13 cellular contexts compared by ENCODE assay signal in the genomic region with DNA sequence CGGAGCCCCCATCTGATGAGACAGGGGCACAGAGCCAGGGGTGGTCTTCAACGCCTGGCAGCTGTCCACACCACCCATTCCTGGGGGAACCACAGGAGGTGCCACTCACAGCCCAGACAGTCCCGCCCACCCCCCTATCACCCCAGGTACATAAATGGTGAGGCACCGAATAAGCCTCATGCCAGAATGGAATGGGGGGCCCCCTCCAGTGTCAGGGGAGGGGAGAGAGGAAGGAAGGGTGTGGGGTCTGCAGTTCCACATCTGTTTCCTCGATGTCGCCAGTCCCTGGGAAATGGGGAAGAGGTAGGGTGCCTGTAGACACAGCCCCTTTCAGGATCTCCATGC. TPM values are rescaled to one million over a fixed set of nuclear protein-coding genes. Genes with fewer than 3 reads are reported as not detected.
DNase-seq lines count a peak whose midpoint lies in the region; ATAC-seq, FAIRE-seq and TF ChIP-seq lines count a peak whose summit lies in the region.
"Had no signal": no experiment of that assay in that cellular context is flagged by ENCODE, and none has a peak within 500 bp of the region (broad histone marks: within the 10 kb centered on the region; RNA-seq: fewer than 3 reads in every experiment).

No MANE protein-coding gene starts in this region.

- H3F3A ChIP-seq in PC-3 (ENCODE audit: low read length, unreplicated experiment): no peaks in the 10 kb centered on the region

- no peaks in the 10 kb centered on the region for H3K9me3 ChIP-seq in DND-41 (ENCODE audit: insufficient read depth, low read length, severe bottlenecking)
- no peaks in the 10 kb centered on the region for H3K9me3 ChIP-seq in PC-3 (ENCODE audit: low read length)
- no peaks in the 10 kb centered on the region for H3K9me3 ChIP-seq in pancreas
- H3K9me3 ChIP-seq in adrenal gland (replicated peaks in 1 of 3): no peaks in the 10 kb centered on the region
- H3K9me3 ChIP-seq: MG63 had no signal

- peaks cover 74% of the 10 kb centered on the region for H3K4me1 ChIP-seq in DND-41 (ENCODE audit: insufficient read depth, low read length)
- peaks cover 18% of the 10 kb centered on the region for H3K4me1 ChIP-seq in PC-3 (ENCODE audit: insufficient read depth, low read length)
- peaks cover 0 to 8% (median 8%) of the 10 kb centered on the region in 3 donors for H3K4me1 ChIP-seq in pancreas
- H3K4me1 ChIP-seq in adrenal gland (replicated peaks in 1 of 2): peaks cover 12 to 46% of the 10 kb centered on the region in 2 donors

- no peak overlapping the region for H2AFZ ChIP-seq in DND-41 (ENCODE audit: low read depth, low read length)
- H2AFZ ChIP-seq in PC-3 (ENCODE audit: low read length): no peak overlapping the region
- H2AFZ ChIP-seq: GM23248 had no signal

- H3K36me3 ChIP-seq in DND-41 (ENCODE audit: insufficient read depth, low read length): peaks cover 17% of the 10 kb centered on the region
- peaks cover 15% of the 10 kb centered on the region; the same call in 1 of the 2 replicates for H3K36me3 ChIP-seq in PC-3 (ENCODE audit: low read depth, low read length)
- peaks cover 0 to 8% (median 0%) of the 10 kb centered on the region in 3 donors for H3K36me3 ChIP-seq in pancreas
- no peaks in the 10 kb centered on the region for H3K36me3 ChIP-seq in adrenal gland (replicated peaks in 1 of 2)
- H3K36me3 ChIP-seq: MG63 had no signal

- no peak for TF ChIP-seq POLR2A in adrenal gland (IDR thresholded peaks at IDR 0.05)

- ATAC-seq in DND-41 (ENCODE audit: insufficient read depth, low read depth) (no peak), PC-3 (no peak), pancreas (no peak), HG02840 (IDR thresholded peaks at IDR 0.05; ENCODE audit: low FRiP score, unreplicated experiment) (no peak)

- WGBS in pancreas, 2 donors: 75 to 82% methylated on average over 6 of the region's 6 CpGs
- WGBS in adrenal gland, 4 donors: 60 to 82% (median 70%) methylated on average over 2 to 6 of the region's 6 CpGs

- TF ChIP-seq CTCF in DND-41 (IDR thresholded peaks at IDR 0.05; ENCODE audit: borderline replicate concordance, extremely low read depth, low read length, poor library complexity, severe bottlenecking) (no peak), PC-3 (conservative IDR thresholded peaks at IDR 0.05; ENCODE audit: low read depth, low read length) (no peak), epithelial cell of proximal tubule (conservative IDR thresholded peaks at IDR 0.05; ENCODE audit: low read depth, low read length) (no peak), pancreas (IDR thresholded peaks at IDR 0.05) (no peak), adrenal gland (IDR thresholded peaks at IDR 0.05) (no peak)

- H3K9me2 ChIP-seq in PC-3 (replicated peaks; ENCODE audit: low read length): no peaks in the 10 kb centered on the region

- no TSS peak for BruUV-seq in PC-3 (replicated peaks; lab: Mats Ljungman, UMichigan)

- no peaks in the 10 kb centered on the region for H3K27me3 ChIP-seq in DND-41 (ENCODE audit: insufficient read depth, low read length, poor library complexity)
- H3K27me3 ChIP-seq in PC-3 (ENCODE audit: low read length): no peaks in the 10 kb centered on the region
- no peaks in the 10 kb centered on the region for H3K27me3 ChIP-seq in pancreas
- peaks cover 7% of the 10 kb centered on the region for H3K27me3 ChIP-seq in adrenal gland
- H3K27me3 ChIP-seq: MG63 had no signal

- H3K79me2 ChIP-seq in DND-41 (ENCODE audit: insufficient read depth, low read length) (peaks cover 9% of the 10 kb centered on the region), PC-3 (ENCODE audit: low read length) (peaks cover 23% of the 10 kb centered on the region)

- H3K4me2 ChIP-seq in DND-41 (ENCODE audit: insufficient read depth, low read length) (peak overlapping the region; percentile 94), PC-3 (ENCODE audit: low read length) (peak overlapping the region; percentile 99)

- intact Hi-C loops in PC-3 (cut with micrococcal nuclease): no loop called here
- intact Hi-C loops in pancreas (cut with DNase I): no loop called here
- intact Hi-C loops in adrenal gland (cut with DNase I): loop anchor here in 1 of 2 donors (5.0 kb wide), 1 partner anchor 45 kb away; no protein-coding TSS in a partner anchor

- H3K4me3 ChIP-seq in DND-41 (ENCODE audit: low read depth in 1 of 2, low read length in 2 of 2): 0 out of 4 replicates have a peak overlapping the region, but pooled peaks of 1 of the 2 experiments have one; percentile 71
- H3K4me3 ChIP-seq in PC-3 (ENCODE audit: low read length): peak overlapping the region; percentile 95
- H3K4me3 ChIP-seq in epithelial cell of proximal tubule (ENCODE audit: low read depth, low read length): peak overlapping the region; percentile 83
- H3K4me3 ChIP-seq in pancreas: peak overlapping the region in 2 of 4 donors; percentile 64 to 81
- H3K4me3 ChIP-seq in adrenal gland: no peak overlapping the region
- H3K4me3 ChIP-seq: GM23248, MG63 had no signal

- H3K27ac ChIP-seq in DND-41 (ENCODE audit: low read length): peak overlapping the region; percentile 60
- H3K27ac ChIP-seq in PC-3 (ENCODE audit: low read length): 0 out of 2 replicates have a peak overlapping the region, but pooled peaks have one; percentile 79
- peak overlapping the region; percentile 46 to 77 (median 74) for H3K27ac ChIP-seq in pancreas
- H3K27ac ChIP-seq in adrenal gland: peak overlapping the region in 2 of 5 donors; percentile 73 to 91
- H3K27ac ChIP-seq: GM23248 had no signal

- no peaks in the 10 kb centered on the region for H4K20me1 ChIP-seq in DND-41 (ENCODE audit: insufficient read depth, low read length)
- no peaks in the 10 kb centered on the region for H4K20me1 ChIP-seq in PC-3 (ENCODE audit: low read length)

- DNase-seq in DND-41: no peak
- DNase-seq in PC-3: no peak
- no peak for DNase-seq in epithelial cell of proximal tubule (ENCODE audit: low read depth)
- no peak for DNase-seq in pancreas
- no peak for DNase-seq in adrenal gland
- DNase-seq in amniotic stem cell (lab: John Stamatoyannopoulos, UW): no peak
- DNase-seq in NCI-H1436 treated with DMSO at 0.1 percent for 48 hours (lab: John Stamatoyannopoulos, UW): no peak
- DNase-seq: GM23248, MG63 had no signal

- POLR2A ChIA-PET in PC-3 (lab: Charles Lee; ENCODE audit: unreplicated experiment): no interaction called here

- CTCF ChIA-PET in PC-3 (lab: Charles Lee): no interaction called here

- no peak for FAIRE-seq in pancreas (lab: Jason Lieb, UNC)
- FAIRE-seq: G401.6 had no signal

- H3K9ac ChIP-seq in DND-41 (ENCODE audit: low read depth, low read length) (peak overlapping the region; percentile 70; the same call in 1 of the 2 replicates), PC-3 (ENCODE audit: low read length) (peak overlapping the region; percentile 83)
- H3K9ac ChIP-seq: GM23248 had no signal

RNA-seq across cellular contexts. Expression of a gene that starts 1.7 kb away (rescaled TPM):
- 97.3 and 138 TPM in 2 replicates for total RNA-seq in PC-3 (2014; rRNA removed)
- 38.4 and 52.1 TPM in 2 replicates for total RNA-seq in epithelial cell of proximal tubule
- total RNA-seq in pancreas: 10 to 100 TPM; 15.6 to 49.9 (median 21.7) TPM
- 10 to 100 TPM; 39.5 to 61.2 TPM for polyA plus RNA-seq in pancreas
- 10 to 100 TPM in 7 of 8 donors, 1 to 10 TPM in 1; 6.0 to 38.9 (median 19.1) TPM for total RNA-seq in adrenal gland
- polyA plus RNA-seq in adrenal gland: 10 to 100 TPM in 2 of 3 donors, 1 to 10 TPM in 1; 2.5 to 79.0 (median 40.3) TPM
- total RNA-seq: GM23248 had no signal
- polyA plus RNA-seq: GM23248 had no signal

RNA-seq across cellular contexts. Expression of a gene that starts 3.7 kb away (rescaled TPM):
- total RNA-seq in PC-3 (2014; rRNA removed) (4.6 and 5.3 TPM in 2 replicates), epithelial cell of proximal tubule (1.2 TPM in 2 replicates), pancreas (1 to 10 TPM in 5 of 6 donors, under 1 TPM in 1; 0.51 to 6.0 (median 2.2) TPM), adrenal gland (10 to 100 TPM in 3 of 8 donors, 1 to 10 TPM in 5; 2.2 to 13.2 (median 6.8) TPM)
- polyA plus RNA-seq in pancreas (1 to 10 TPM; 1.5 to 2.9 TPM), adrenal gland (10 to 100 TPM in 1 of 3 donors, 1 to 10 TPM in 1, under 1 TPM in 1; 0.99 to 28.8 (median 6.0) TPM)
- total RNA-seq: GM23248 had no signal
- polyA plus RNA-seq: GM23248 had no signal

RNA-seq across cellular contexts. Expression of a gene that starts 19.3 kb away (rescaled TPM):
- 3.2 TPM in 1 of 2 replicates, not detected in the other for total RNA-seq in PC-3 (2014; rRNA removed)
- not detected in 2 replicates for total RNA-seq in epithelial cell of proximal tubule
- total RNA-seq in pancreas: not detected
- polyA plus RNA-seq in pancreas: not detected
- total RNA-seq in adrenal gland: not detected
- polyA plus RNA-seq in adrenal gland: not detected
- total RNA-seq: dermis microvascular lymphatic vessel endothelial cell; GM23248; T-helper 2 cell treated with Interferon-gamma antibody and Interleukin-4, amounts not matched to agents 100 ng/mL and 5 ng/mL, for 36 hours had no signal
- polyA plus RNA-seq: GM23248 had no signal

RNA-seq across cellular contexts. Expression of a gene that starts 41.5 kb away (rescaled TPM):
- total RNA-seq in PC-3 (2014; rRNA removed) (213 and 220 TPM in 2 replicates), epithelial cell of proximal tubule (66.7 and 137 TPM in 2 replicates), pancreas (10 to 100 TPM; 52.3 to 93.8 (median 83.8) TPM), adrenal gland (10 to 100 TPM; 36.3 to 98.1 (median 62.9) TPM)
- polyA plus RNA-seq in pancreas (10 to 100 TPM; 89.1 to 94.2 TPM), adrenal gland (10 to 100 TPM; 32.7 to 85.5 (median 38.9) TPM)

RNA-seq across cellular contexts. Expression of a gene that starts 60.0 kb away (rescaled TPM):
- 340 and 430 TPM in 2 replicates for total RNA-seq in PC-3 (2014; rRNA removed)
- 245 and 276 TPM in 2 replicates for total RNA-seq in epithelial cell of proximal tubule
- 1 to 10 TPM; 1.3 to 4.2 (median 3.2) TPM for total RNA-seq in pancreas
- 1 to 10 TPM; 1.2 to 2.2 TPM for polyA plus RNA-seq in pancreas
- 1 to 10 TPM; 2.0 to 8.5 (median 2.5) TPM for total RNA-seq in adrenal gland
- 1 to 10 TPM; 1.3 to 2.6 (median 1.6) TPM for polyA plus RNA-seq in adrenal gland

Comparison
In these comparisons a context has a peak if more than half of its experiments do, and no peak if none do; other contexts are left out.
1. H3K4me3 ChIP-seq: peak in PC-3 (single experiment) and epithelial cell of proximal tubule (single experiment); none in adrenal gland (0 of 4).